Comparison of ENCODE assay signal across 12 cellular contexts in genomic region chr6:45049188-45049843, GRCh38.
A peak's percentile ranks its signal among the peaks of the same experiment; 100 is the strongest.
DNase-seq lines count a peak whose midpoint lies in the region; ATAC-seq, FAIRE-seq and TF ChIP-seq lines count a peak whose summit lies in the region.
"Had no signal": no experiment of that assay in that cellular context is flagged by ENCODE, and none has a peak within 500 bp of the region (broad histone marks: within the 10 kb centered on the region; RNA-seq: fewer than 3 reads in every experiment).

No MANE protein-coding gene starts in this region.

- SMC1A ChIA-PET in GM12878 (lab: Charles Lee; ENCODE audit: uncharacterized antibody, unreplicated experiment), result interaction anchor here (0.8 to 1.1 kb wide), 2 partner anchors 8 to 116 kb away, joined by 3 to 4 read pairs; no protein-coding TSS in a partner anchor

- no peak overlapping the region for H3K9ac ChIP-seq in GM12878 (ENCODE audit: control insufficient read depth, insufficient read depth, low read length)

- CTCF ChIA-PET in GM12878 (lab: Yijun Ruan, JAX), result interaction anchor here (0.7 kb wide), 1 partner anchor 288 kb away, joined by 3 read pairs; no protein-coding TSS in a partner anchor

- H3K4me3 ChIP-seq in NB4 (ENCODE audit: low read depth, low read length) (no peak overlapping the region), GM12878 (no peak overlapping the region), neutrophil (ENCODE audit: low read depth in 1 of 2, low read length in 1 of 2) (no peak overlapping the region), osteoblast (ENCODE audit: insufficient read depth, low read length) (no peak overlapping the region)
- H3K4me3 ChIP-seq: cardiac muscle cell had no signal

- H3K36me3 ChIP-seq in GM12878 (ENCODE audit: control insufficient read depth in 2 of 2, insufficient read depth in 2 of 2, low read length in 1 of 2), result no peaks in the 10 kb centered on the region
- H3K36me3 ChIP-seq in neutrophil, result no peaks in the 10 kb centered on the region
- H3K36me3 ChIP-seq in osteoblast (ENCODE audit: insufficient read depth, low read length), result no peaks in the 10 kb centered on the region
- H3K36me3 ChIP-seq: cardiac muscle cell had no signal

- POLR2A ChIA-PET in GM12878 (lab: Charles Lee), result no interaction called here

- in situ Hi-C loops in GM12878 (cut with MboI), result no loop called here

- RAD21 ChIA-PET in GM12878 (lab: Charles Lee; ENCODE audit: unreplicated experiment), result no interaction called here

- H3K4me2 ChIP-seq in GM12878 (ENCODE audit: control insufficient read depth, insufficient read depth) (no peak overlapping the region), osteoblast (ENCODE audit: insufficient read depth, low read length) (no peak overlapping the region)

- H2AFZ ChIP-seq in GM12878 (ENCODE audit: control insufficient read depth, low read depth, low read length) (no peak overlapping the region), osteoblast (ENCODE audit: low read length) (no peak overlapping the region)

- no peak overlapping the region for H3K27ac ChIP-seq in GM12878 (ENCODE audit: control insufficient read depth, insufficient read depth)
- peak overlapping the region; percentile 60 for H3K27ac ChIP-seq in neutrophil
- no peak overlapping the region for H3K27ac ChIP-seq in osteoblast (ENCODE audit: low read depth, low read length)
- H3K27ac ChIP-seq: 22Rv1, cardiac muscle cell had no signal

- no peaks in the 10 kb centered on the region for H4K20me1 ChIP-seq in GM12878 (ENCODE audit: control insufficient read depth, insufficient read depth)
- no peaks in the 10 kb centered on the region for H4K20me1 ChIP-seq in osteoblast (ENCODE audit: insufficient read depth, low read length)

- intact Hi-C loops in GM12878 (cut with micrococcal nuclease; ENCODE audit: unreplicated experiment), result no loop called here

- H3K79me2 ChIP-seq in GM12878 (ENCODE audit: control insufficient read depth, insufficient read depth, low read length), result no peaks in the 10 kb centered on the region
- H3K79me2 ChIP-seq in osteoblast (ENCODE audit: insufficient read depth, low read length), result no peaks in the 10 kb centered on the region

- no peak for TF ChIP-seq EP300 in GM12878 (IDR thresholded peaks at IDR 0.05; ENCODE audit: borderline replicate concordance in 1 of 2, control insufficient read depth in 1 of 2, low read depth in 2 of 2, low read length in 2 of 2)

- H3K9me3 ChIP-seq in GM12878 (replicated peaks; ENCODE audit: control insufficient read depth, insufficient read depth, low read length), result no peaks in the 10 kb centered on the region; the same call in 2 of the 3 replicates
- no peaks in the 10 kb centered on the region for H3K9me3 ChIP-seq in neutrophil
- no peaks in the 10 kb centered on the region for H3K9me3 ChIP-seq in osteoblast (ENCODE audit: low read depth, low read length)

- no peak for TF ChIP-seq RAD21 in GM12878 (IDR thresholded peaks at IDR 0.05; ENCODE audit: insufficient read depth, low read depth, low read length)

- ATAC-seq in GM12878 (peak; percentile 58), GM21723 (IDR thresholded peaks at IDR 0.05; ENCODE audit: unreplicated experiment) (no peak), GM21528 (IDR thresholded peaks at IDR 0.05; ENCODE audit: low FRiP score, unreplicated experiment) (no peak)

- peak; percentile 3 for DNase-seq in NCI-H1694 treated with DMSO at 0.1 percent for 48 hours (lab: John Stamatoyannopoulos, UW)
- no peak for DNase-seq in NCI-H1694 (lab: John Stamatoyannopoulos, UW)
- DNase-seq in NB4 (ENCODE audit: low read depth), result peak; percentile 84
- no peak for DNase-seq in GM12878 (ENCODE audit: low read depth, low spot score)
- DNase-seq in osteoblast (ENCODE audit: insufficient read length, low spot score, missing footprints), result no peak
- DNase-seq: activated CD4-positive, CD25-positive, alpha-beta regulatory T cell treated with anti-CD3 and anti-CD28 coated beads, Interleukin-2, amount 50 U/mL, for 72 hours; NCI-H69 had no signal

- WGBS in GM12878 (ENCODE audit: insufficient coverage, insufficient replicate concordance, low lambda C conversion rate, missing lambda C conversion rate), result 53% methylated on average over 5 of the region's 5 CpGs

- H3K27me3 ChIP-seq in GM12878 (replicated peaks in 1 of 2; ENCODE audit: control insufficient read depth in 2 of 2, insufficient read depth in 2 of 2, low read length in 1 of 2) (no peaks in the 10 kb centered on the region), neutrophil (no peaks in the 10 kb centered on the region), osteoblast (ENCODE audit: insufficient read depth, low read length) (no peaks in the 10 kb centered on the region)
- H3K27me3 ChIP-seq: cardiac muscle cell had no signal

- no peak for TF ChIP-seq POLR2A in NB4 (IDR thresholded peaks at IDR 0.05; ENCODE audit: extremely low read depth, insufficient read length)
- TF ChIP-seq POLR2A in GM12878 (IDR thresholded peaks at IDR 0.05; ENCODE audit: low read depth, low read length), result no peak

- no peak for TF ChIP-seq CTCF in NB4 (IDR thresholded peaks at IDR 0.05; ENCODE audit: low read depth, low read length)
- no peak for TF ChIP-seq CTCF in GM12878 (IDR thresholded peaks at IDR 0.05 in 2 of 3, conservative IDR thresholded peaks at IDR 0.05 in 1 of 3; ENCODE audit: control insufficient read depth in 2 of 3, extremely low read depth in 1 of 3, insufficient read depth in 1 of 3, low read depth in 3 of 3, low read length in 3 of 3)
- TF ChIP-seq CTCF in neutrophil (IDR thresholded peaks at IDR 0.05), result no peak
- no peak for TF ChIP-seq CTCF in osteoblast (IDR thresholded peaks at IDR 0.05; ENCODE audit: extremely low read depth, low read depth, low read length)

- no peak for FAIRE-seq in GM12878 (lab: Jason Lieb, UNC)

- no TSS peak for BruUV-seq in GM12878 (replicated peaks; lab: Mats Ljungman, UMichigan)

- H3K4me1 ChIP-seq in GM12878 (ENCODE audit: control insufficient read depth, insufficient read depth, low read length) (no peaks in the 10 kb centered on the region), neutrophil (ENCODE audit: control insufficient read depth in 1 of 2, insufficient read depth in 1 of 2, low read depth in 1 of 2, low read length in 1 of 2) (no peaks in the 10 kb centered on the region), osteoblast (ENCODE audit: insufficient read depth, low read length) (no peaks in the 10 kb centered on the region)

TF ChIP-seq in GM12878, 131 proteins besides CTCF, POLR2A, EP300 and RAD21:
- TF ChIP-seq ZNF622 (IDR thresholded peaks at IDR 0.05) (no peak), SMC3 (IDR thresholded peaks at IDR 0.05; ENCODE audit: borderline replicate concordance, low read length) (no peak), HDGF (IDR thresholded peaks at IDR 0.05) (no peak), MAX (IDR thresholded peaks at IDR 0.05; ENCODE audit: low read depth, low read length) (no peak), IKZF2 (IDR thresholded peaks at IDR 0.05) (peak; percentile 14 to 38; a peak in 1 of 4 replicates), BHLHE40 (IDR thresholded peaks at IDR 0.05; ENCODE audit: borderline replicate concordance in 1 of 2, low read depth in 2 of 2, low read length in 1 of 2) (peak in 1 of 2 experiments; percentile 9; a peak in 1 of 4 replicates), YBX1 (IDR thresholded peaks at IDR 0.05) (no peak), NR2F1 (conservative IDR thresholded peaks at IDR 0.05) (no peak), FOXM1 (IDR thresholded peaks at IDR 0.05; ENCODE audit: low read depth, low read length) (no peak), CBX3 (IDR thresholded peaks at IDR 0.05; ENCODE audit: borderline replicate concordance, low read depth) (no peak), SPI1 (IDR thresholded peaks at IDR 0.05; ENCODE audit: borderline replicate concordance, insufficient read depth, low read depth, low read length) (peak; percentile 67; the same call in 1 of the 2 replicates)

Comparison
In these comparisons a context has a peak if more than half of its experiments do, and no peak if none do; other contexts are left out.
1. DNase-seq: peak in NCI-H1694 treated with DMSO at 0.1 percent for 48 hours (single experiment) and NB4 (single experiment); none in NCI-H1694 (single experiment), GM12878 (single experiment) and osteoblast (single experiment).